Comparison of ENCODE assay signal across 10 cellular contexts in genomic region chr6:81614292-81614691, GRCh38.
A peak's percentile ranks its signal among the peaks of the same experiment; 100 is the strongest.
DNase-seq lines count a peak whose midpoint lies in the region; ATAC-seq and TF ChIP-seq lines count a peak whose summit lies in the region.
"Had no signal": no experiment of that assay in that cellular context is flagged by ENCODE, and none has a peak within 500 bp of the region (broad histone marks: within the 10 kb centered on the region; RNA-seq: fewer than 3 reads in every experiment).

No MANE protein-coding gene starts in this region.

- H3K36me3 ChIP-seq in DND-41 (ENCODE audit: insufficient read depth, low read length) (no peaks in the 10 kb centered on the region), esophagus muscularis mucosa (no peaks in the 10 kb centered on the region)

- 0 out of 2 replicates have a peak overlapping the region, but pooled peaks have one; percentile 3 for H3K9ac ChIP-seq in DND-41 (ENCODE audit: low read depth, low read length)

- intact Hi-C loops in activated T-helper 2 cell treated with anti-CD3 and anti-CD28 coated beads, Interferon-gamma antibody, Interleukin-2, Interleukin-4, amounts not matched to agents 10 μg/mL and 5 μg/mL and 100 μg/mL, durations not matched to agents 14 hours and 24 hours and 36 hours (cut with micrococcal nuclease) = no loop called here
- intact Hi-C loops in esophagus muscularis mucosa (cut with DNase I) = no loop called here

- no peaks in the 10 kb centered on the region for H3K9me3 ChIP-seq in DND-41 (ENCODE audit: insufficient read depth, low read length, severe bottlenecking)
- no peaks in the 10 kb centered on the region for H3K9me3 ChIP-seq in esophagus muscularis mucosa

- H3K4me1 Mint-ChIP-seq in mesothelial cell of epicardium = peaks cover 13% of the 10 kb centered on the region
- H3K4me1 Mint-ChIP-seq in activated T-helper 2 cell treated with anti-CD3 and anti-CD28 coated beads, Interferon-gamma antibody, Interleukin-2, Interleukin-4, amounts not matched to agents 10 μg/mL and 5 μg/mL and 100 μg/mL, durations not matched to agents 14 hours and 24 hours and 36 hours (ENCODE audit: low read depth) = peaks cover 4% of the 10 kb centered on the region

- peak overlapping the region; percentile 47 for H3K27ac Mint-ChIP-seq in mesothelial cell of epicardium
- no peak overlapping the region for H3K27ac Mint-ChIP-seq in activated T-helper 2 cell treated with anti-CD3 and anti-CD28 coated beads, Interferon-gamma antibody, Interleukin-2, Interleukin-4, amounts not matched to agents 10 μg/mL and 5 μg/mL and 100 μg/mL, durations not matched to agents 14 hours and 24 hours and 36 hours

- H3K27me3 ChIP-seq in DND-41 (ENCODE audit: insufficient read depth, low read length, poor library complexity) (no peaks in the 10 kb centered on the region), esophagus muscularis mucosa (no peaks in the 10 kb centered on the region)

- no peaks in the 10 kb centered on the region for H3K79me2 ChIP-seq in DND-41 (ENCODE audit: insufficient read depth, low read length)

- H3K4me3 ChIP-seq in DND-41 (ENCODE audit: low read depth in 1 of 2, low read length in 2 of 2) = peak overlapping the region in 1 of 2 experiments; percentile 27; a peak in 1 of 4 replicates
- H3K4me3 ChIP-seq in esophagus muscularis mucosa = no peak overlapping the region
- H3K4me3 ChIP-seq: dorsolateral prefrontal cortex had no signal

- no peak for TF ChIP-seq EP300 in esophagus muscularis mucosa (IDR thresholded peaks at IDR 0.05)

- peak overlapping the region; percentile 59 for H3K4me2 ChIP-seq in DND-41 (ENCODE audit: insufficient read depth, low read length)

- no peak for TF ChIP-seq POLR2A in esophagus muscularis mucosa (IDR thresholded peaks at IDR 0.05; ENCODE audit: low read depth)

- H3K36me3 Mint-ChIP-seq in mesothelial cell of epicardium = no peaks in the 10 kb centered on the region
- no peaks in the 10 kb centered on the region for H3K36me3 Mint-ChIP-seq in activated T-helper 2 cell treated with anti-CD3 and anti-CD28 coated beads, Interferon-gamma antibody, Interleukin-2, Interleukin-4, amounts not matched to agents 10 μg/mL and 5 μg/mL and 100 μg/mL, durations not matched to agents 14 hours and 24 hours and 36 hours (ENCODE audit: low read depth)

- ATAC-seq in DND-41 (ENCODE audit: insufficient read depth, low read depth) (peak; percentile 80; the same call in 2 of the 3 replicates), GM21825 (IDR thresholded peaks at IDR 0.05; ENCODE audit: unreplicated experiment) (no peak)

- H3K27ac ChIP-seq in DND-41 (ENCODE audit: low read length) = peak overlapping the region; percentile 66
- peak overlapping the region; percentile 86 for H3K27ac ChIP-seq in VCaP
- H3K27ac ChIP-seq in esophagus muscularis mucosa (replicated peaks in 1 of 4) = no peak overlapping the region
- H3K27ac ChIP-seq: dorsolateral prefrontal cortex had no signal

- no peaks in the 10 kb centered on the region for H4K20me1 ChIP-seq in DND-41 (ENCODE audit: insufficient read depth, low read length)

- DNase-seq in DND-41 = peak; percentile 15
- peak; percentile 58 for DNase-seq in NCI-H1092 treated with DMSO at 0.1 percent for 48 hours (lab: John Stamatoyannopoulos, UW)
- DNase-seq in mesothelial cell of epicardium (ENCODE audit: low spot score in 2 of 2, unreplicated experiment in 2 of 2) = no peak
- no peak for DNase-seq in activated T-helper 2 cell treated with anti-CD3 and anti-CD28 coated beads, Interferon-gamma antibody, Interleukin-2, Interleukin-4, amounts not matched to agents 10 μg/mL and 5 μg/mL and 100 μg/mL, durations not matched to agents 14 hours and 24 hours and 36 hours (ENCODE audit: low spot score)
- no peak for DNase-seq in cerebellar nuclear complex (lab: John Stamatoyannopoulos, UW)
- no peak for DNase-seq in esophagus muscularis mucosa (ENCODE audit: extremely low spot score)
- DNase-seq: dorsolateral prefrontal cortex, islet precursor cell had no signal

- TF ChIP-seq CTCF in DND-41 (IDR thresholded peaks at IDR 0.05; ENCODE audit: borderline replicate concordance, extremely low read depth, low read length, poor library complexity, severe bottlenecking) = no peak
- no peak for TF ChIP-seq CTCF in VCaP (conservative IDR thresholded peaks at IDR 0.05)
- no peak for TF ChIP-seq CTCF in mesothelial cell of epicardium (IDR thresholded peaks at IDR 0.05; ENCODE audit: unreplicated experiment)
- no peak for TF ChIP-seq CTCF in esophagus muscularis mucosa (IDR thresholded peaks at IDR 0.05)

- H3K4me1 ChIP-seq in DND-41 (ENCODE audit: insufficient read depth, low read length) (peaks cover 26% of the 10 kb centered on the region), esophagus muscularis mucosa (peaks cover 0 to 6% (median 3%) of the 10 kb centered on the region in 4 donors)

- no peaks in the 10 kb centered on the region for H3K27me3 Mint-ChIP-seq in mesothelial cell of epicardium (ENCODE audit: low read depth)
- no peaks in the 10 kb centered on the region for H3K27me3 Mint-ChIP-seq in activated T-helper 2 cell treated with anti-CD3 and anti-CD28 coated beads, Interferon-gamma antibody, Interleukin-2, Interleukin-4, amounts not matched to agents 10 μg/mL and 5 μg/mL and 100 μg/mL, durations not matched to agents 14 hours and 24 hours and 36 hours (ENCODE audit: low read depth)

- no peak overlapping the region for H3K4me3 Mint-ChIP-seq in mesothelial cell of epicardium
- H3K4me3 Mint-ChIP-seq in activated T-helper 2 cell treated with anti-CD3 and anti-CD28 coated beads, Interferon-gamma antibody, Interleukin-2, Interleukin-4, amounts not matched to agents 10 μg/mL and 5 μg/mL and 100 μg/mL, durations not matched to agents 14 hours and 24 hours and 36 hours (ENCODE audit: low read depth) = no peak overlapping the region

- WGBS in esophagus muscularis mucosa = 53% methylated on average over 1 of the region's 1 CpG

- no peaks in the 10 kb centered on the region for H3K9me3 Mint-ChIP-seq in mesothelial cell of epicardium
- no peaks in the 10 kb centered on the region for H3K9me3 Mint-ChIP-seq in activated T-helper 2 cell treated with anti-CD3 and anti-CD28 coated beads, Interferon-gamma antibody, Interleukin-2, Interleukin-4, amounts not matched to agents 10 μg/mL and 5 μg/mL and 100 μg/mL, durations not matched to agents 14 hours and 24 hours and 36 hours

- peak overlapping the region; percentile 48 for H2AFZ ChIP-seq in DND-41 (ENCODE audit: low read depth, low read length)

Comparison
In these comparisons a context has a peak if more than half of its experiments do, and no peak if none do; other contexts are left out.
1. DNase-seq: peak in DND-41 (single experiment) and NCI-H1092 treated with DMSO at 0.1 percent for 48 hours (single experiment); none in mesothelial cell of epicardium (0 of 2), activated T-helper 2 cell treated with anti-CD3 and anti-CD28 coated beads, Interferon-gamma antibody, Interleukin-2, Interleukin-4, amounts not matched to agents 10 μg/mL and 5 μg/mL and 100 μg/mL, durations not matched to agents 14 hours and 24 hours and 36 hours (single experiment), cerebellar nuclear complex (0 of 2) and esophagus muscularis mucosa (single experiment).
2. H3K27ac ChIP-seq: peak in DND-41 (single experiment) and VCaP (single experiment); none in esophagus muscularis mucosa (0 of 4).